In the genomic region with DNA sequence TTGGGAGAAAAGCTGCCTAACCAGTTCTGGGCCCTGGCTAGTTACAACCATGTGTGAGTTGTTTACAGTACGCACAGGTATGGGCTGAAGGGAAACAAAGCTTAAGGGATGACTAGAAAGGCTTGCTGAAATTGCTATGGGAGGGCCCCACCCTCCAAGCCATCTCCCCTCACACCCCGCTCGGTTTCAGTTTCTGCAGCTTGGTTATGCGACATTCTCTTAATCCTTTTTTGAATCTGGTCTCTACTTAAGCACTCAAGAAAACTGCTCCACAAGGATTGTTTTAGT, we compare ENCODE assay signal across 10 cellular contexts. TPM values are rescaled to one million over a fixed set of nuclear protein-coding genes. Genes with fewer than 3 reads are reported as not detected.
DNase-seq lines count a peak whose midpoint lies in the region; ATAC-seq and TF ChIP-seq lines count a peak whose summit lies in the region.
"Had no signal": no experiment of that assay in that cellular context is flagged by ENCODE, and none has a peak within 500 bp of the region (broad histone marks: within the 10 kb centered on the region; RNA-seq: fewer than 3 reads in every experiment).

No MANE protein-coding gene starts in this region.

- TF ChIP-seq CTCF in KMS-11 (conservative IDR thresholded peaks at IDR 0.05; ENCODE audit: low read depth, low read length) (no peak), WERI-Rb-1 (IDR thresholded peaks at IDR 0.05; ENCODE audit: low read depth, low read length) (no peak), thoracic aorta (IDR thresholded peaks at IDR 0.05) (no peak)

- ATAC-seq in thoracic aorta (ENCODE audit: insufficient number of reproducible peaks, low FRiP score, low read depth): peak; percentile 37
- ATAC-seq in HG03108 (IDR thresholded peaks at IDR 0.05; ENCODE audit: unreplicated experiment): no peak
- ATAC-seq in HG03025 (IDR thresholded peaks at IDR 0.05; ENCODE audit: low FRiP score, unreplicated experiment): no peak

- H2AFZ ChIP-seq in KMS-11 (ENCODE audit: low read depth): peak overlapping the region; percentile 69

- H3K4me1 ChIP-seq in KMS-11 (ENCODE audit: low read depth, poor library complexity, severe bottlenecking) (peaks cover 27% of the 10 kb centered on the region), iPS-18a (ENCODE audit: control insufficient read depth, low read depth, low read length) (peaks cover 73% of the 10 kb centered on the region), thoracic aorta (ENCODE audit: control insufficient read depth in 1 of 2, low read depth in 2 of 2) (peaks cover 5 to 56% of the 10 kb centered on the region in 2 donors)

- H3K9ac ChIP-seq in KMS-11: peak overlapping the region; percentile 30; the same call in 1 of the 2 replicates
- H3K9ac ChIP-seq in iPS-18a (ENCODE audit: low read length): peak overlapping the region; percentile 49

- H3K4me2 ChIP-seq in KMS-11: peak overlapping the region; percentile 80

- H3K36me3 ChIP-seq in KMS-11 (ENCODE audit: insufficient read depth): no peaks in the 10 kb centered on the region
- no peaks in the 10 kb centered on the region; the same call in 1 of the 2 replicates for H3K36me3 ChIP-seq in WERI-Rb-1
- H3K36me3 ChIP-seq in iPS-18a (ENCODE audit: control insufficient read depth, low read depth, low read length): peaks cover 5% of the 10 kb centered on the region
- no peaks in the 10 kb centered on the region for H3K36me3 ChIP-seq in thoracic aorta
- H3K36me3 ChIP-seq: spleen had no signal

- peak overlapping the region; percentile 61 for H3K27ac ChIP-seq in KMS-11
- peak overlapping the region; percentile 23 for H3K27ac ChIP-seq in WERI-Rb-1
- peak overlapping the region; percentile 56 for H3K27ac ChIP-seq in iPS-18a (ENCODE audit: low read length)
- H3K27ac ChIP-seq in thoracic aorta: peak overlapping the region; percentile 61 to 67

- H3K79me2 ChIP-seq in KMS-11 (ENCODE audit: insufficient read depth, low read depth): no peaks in the 10 kb centered on the region

- no peaks in the 10 kb centered on the region for H4K20me1 ChIP-seq in KMS-11 (ENCODE audit: insufficient read depth)

- H3K9me3 ChIP-seq in WERI-Rb-1 (ENCODE audit: severe bottlenecking) (no peaks in the 10 kb centered on the region), iPS-18a (ENCODE audit: control insufficient read depth, low read depth, low read length) (no peaks in the 10 kb centered on the region), thoracic aorta (no peaks in the 10 kb centered on the region)
- H3K9me3 ChIP-seq: spleen had no signal

- H3K27me3 ChIP-seq in KMS-11 (ENCODE audit: insufficient read depth, low read depth) (no peaks in the 10 kb centered on the region), WERI-Rb-1 (ENCODE audit: insufficient read depth, low read depth, severe bottlenecking) (no peaks in the 10 kb centered on the region), iPS-18a (ENCODE audit: control insufficient read depth, insufficient read depth, low read length) (no peaks in the 10 kb centered on the region), thoracic aorta (replicated peaks; ENCODE audit: insufficient read depth) (no peaks in the 10 kb centered on the region)
- H3K27me3 ChIP-seq: spleen had no signal

- H3K4me3 ChIP-seq in KMS-11 (IDR thresholded peaks at IDR 0.05; ENCODE audit: insufficient read depth, low read depth, low read length) (no peak overlapping the region), WERI-Rb-1 (ENCODE audit: low read depth, low read length) (peak overlapping the region; percentile 21), iPS-18a (ENCODE audit: low read length) (peak overlapping the region; percentile 45), thoracic aorta (peak overlapping the region; percentile 53)
- H3K4me3 ChIP-seq: spleen had no signal

- peak; percentile 38 for DNase-seq in WERI-Rb-1
- DNase-seq in thoracic aorta (ENCODE audit: low spot score): no peak
- DNase-seq in central memory CD4-positive, alpha-beta T cell: no peak
- no peak for DNase-seq in activated CD8-positive, alpha-beta memory T cell treated with anti-CD3 and anti-CD28 coated beads, Interleukin-2, amount 50 U/mL, for 48 hours
- DNase-seq: activated CD8-positive, alpha-beta memory T cell treated with anti-CD3 and anti-CD28 coated beads, Interleukin-2, amount 50 U/mL, for 4 hours; spleen had no signal

RNA-seq across cellular contexts. Expression of a gene that starts 43.1 kb away (rescaled TPM):
- total RNA-seq in thoracic aorta: 10 to 100 TPM; 50.5 to 53.1 TPM
